1 cellular context compared by ENCODE assay signal in genomic region chr1:111669268-111669667, GRCh38.
A peak's percentile ranks its signal among the peaks of the same experiment; 100 is the strongest.
TF ChIP-seq lines count a peak whose summit lies in the region.

No MANE protein-coding gene starts in this region.

TF ChIP-seq in HepG2, 621 proteins besides CTCF, POLR2A, EP300 and RAD21 (continued from another document):
- TF ChIP-seq PBX3 (CRISPR knock-in tag; IDR thresholded peaks at IDR 0.05; ENCODE audit: borderline replicate concordance) (no peak), ZSCAN9 (CRISPR knock-in tag; IDR thresholded peaks at IDR 0.05; ENCODE audit: borderline replicate concordance) (no peak), TEAD3 (CRISPR knock-in tag; optimal IDR thresholded peaks at IDR 0.05; ENCODE audit: borderline replicate concordance) (peak; percentile 15)
TF ChIP-seq in HepG2: peak in this region for 2.
